In the genomic region with DNA sequence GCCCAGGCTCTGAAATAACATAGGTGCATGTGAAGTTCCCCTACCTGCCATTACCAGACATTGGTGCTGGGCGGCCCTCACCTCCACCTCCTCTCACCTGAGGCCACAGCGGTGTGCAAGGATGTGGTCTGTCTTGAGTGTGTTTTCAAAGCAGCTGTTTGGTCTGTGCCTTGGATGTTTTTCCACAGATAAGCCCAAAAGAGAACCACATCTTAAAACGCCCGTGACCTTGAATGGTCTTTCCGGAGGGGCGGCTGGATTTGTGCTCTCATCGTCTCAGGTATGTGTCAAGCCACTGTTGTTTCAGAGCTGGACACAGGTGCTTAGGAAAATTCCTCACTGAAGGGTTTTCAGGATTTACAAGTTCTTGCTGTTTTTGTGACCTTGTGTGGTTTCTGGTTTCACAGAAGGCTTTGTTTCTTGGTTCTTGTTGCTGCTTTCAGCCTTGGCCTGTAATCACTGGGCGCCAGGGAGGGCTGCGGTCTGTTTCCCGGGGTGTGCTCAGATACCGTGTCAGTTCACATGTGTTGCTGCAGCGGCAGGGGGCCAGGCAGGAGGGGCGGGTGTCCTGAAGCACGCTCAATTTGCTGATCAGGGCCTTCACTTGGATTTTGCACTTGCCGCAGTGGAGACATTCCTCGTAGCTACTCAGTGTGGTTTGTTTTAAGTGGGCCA, we compare ENCODE assay signal across 8 cellular contexts.
DNase-seq lines count a peak whose midpoint lies in the region; ATAC-seq and TF ChIP-seq lines count a peak whose summit lies in the region.

No MANE protein-coding gene starts in this region.

- H3K9me3 Mint-ChIP-seq in HFFc6, result no peaks in the 10 kb centered on the region

- H3K4me3 ChIP-seq in RWPE2 (ENCODE audit: severe bottlenecking) (no peak overlapping the region), fibroblast of pulmonary artery (replicated peaks; ENCODE audit: low read depth, low read length) (no peak overlapping the region), smooth muscle cell (no peak overlapping the region)

- H3K27me3 Mint-ChIP-seq in HFFc6 (ENCODE audit: insufficient read depth), result no peaks in the 10 kb centered on the region

- no peaks in the 10 kb centered on the region for H3K27me3 ChIP-seq in RWPE2 (ENCODE audit: insufficient read depth, poor library complexity, severe bottlenecking)
- no peaks in the 10 kb centered on the region for H3K27me3 ChIP-seq in smooth muscle cell (ENCODE audit: low read depth)

- WGBS in smooth muscle cell (ENCODE audit: low lambda C conversion rate), result 54% methylated on average over 16 of the region's 16 CpGs

- peaks cover 89% of the 10 kb centered on the region for H4K20me1 ChIP-seq in smooth muscle cell (ENCODE audit: low read depth)

- H3K36me3 Mint-ChIP-seq in HFFc6 (ENCODE audit: low read depth), result 0 out of 2 replicates have a peak, but pooled peaks cover 10% of the 10 kb centered on the region

- no peaks in the 10 kb centered on the region for H3K9me3 ChIP-seq in RWPE2 (ENCODE audit: severe bottlenecking)
- no peaks in the 10 kb centered on the region for H3K9me3 ChIP-seq in smooth muscle cell (replicated peaks; ENCODE audit: low read depth)

- peak overlapping the region; percentile 66; the same call in 1 of the 2 replicates for H3K27ac Mint-ChIP-seq in HFFc6

- H3K27ac ChIP-seq in RWPE2 (ENCODE audit: poor library complexity, severe bottlenecking) (peak overlapping the region; percentile 80), smooth muscle cell (ENCODE audit: low read depth) (peak overlapping the region; percentile 20)

- H3F3A ChIP-seq in smooth muscle cell (ENCODE audit: low read depth), result peaks cover 4% of the 10 kb centered on the region

- no peak overlapping the region for H3K4me3 Mint-ChIP-seq in HFFc6

- H3K9ac ChIP-seq in smooth muscle cell (ENCODE audit: low read depth), result no peak overlapping the region

- H3K4me1 Mint-ChIP-seq in HFFc6 (ENCODE audit: low read depth), result peaks cover 61% of the 10 kb centered on the region

- no peak for ATAC-seq in RWPE2 (ENCODE audit: low read depth)

- H2AFZ ChIP-seq in smooth muscle cell (ENCODE audit: low read depth), result no peak overlapping the region

- no peak overlapping the region for H3K4me2 ChIP-seq in smooth muscle cell

- 0 out of 2 replicates have a peak, but pooled peaks cover 3% of the 10 kb centered on the region for H3K36me3 ChIP-seq in RWPE2 (ENCODE audit: low read depth)
- no peaks in the 10 kb centered on the region for H3K36me3 ChIP-seq in smooth muscle cell (ENCODE audit: low read depth)

- no peak for TF ChIP-seq CTCF in GM10266 (IDR thresholded peaks at IDR 0.05; ENCODE audit: control insufficient read depth, insufficient read depth, low read depth, missing control alignments)
- no peak for TF ChIP-seq CTCF in HFFc6 (IDR thresholded peaks at IDR 0.05)
- no peak for TF ChIP-seq CTCF in RWPE2 (IDR thresholded peaks at IDR 0.05; ENCODE audit: poor library complexity, severe bottlenecking)
- TF ChIP-seq CTCF in fibroblast of pulmonary artery (IDR thresholded peaks at IDR 0.05; ENCODE audit: low read length, missing control alignments), result no peak
- no peak for TF ChIP-seq CTCF in smooth muscle cell (IDR thresholded peaks at IDR 0.05; ENCODE audit: borderline replicate concordance, insufficient read depth, poor library complexity, severe bottlenecking)

- H3K4me1 ChIP-seq in RWPE2 (ENCODE audit: insufficient read depth, poor library complexity, severe bottlenecking) (peaks cover 45% of the 10 kb centered on the region), smooth muscle cell (ENCODE audit: low read depth) (peaks cover 24% of the 10 kb centered on the region)

- H3K79me2 ChIP-seq in smooth muscle cell (ENCODE audit: low read depth), result peaks cover 86% of the 10 kb centered on the region

- DNase-seq in GM10266 (ENCODE audit: extremely low spot score) (peak; percentile 29), HFFc6 (no peak), RWPE2 (ENCODE audit: low spot score) (no peak), fibroblast of pulmonary artery (ENCODE audit: low read depth) (peak; percentile 35), smooth muscle cell (lab: John Stamatoyannopoulos, UW; ENCODE audit: unreplicated experiment) (no peak), NCI-H1048 (lab: John Stamatoyannopoulos, UW) (no peak), NCI-H1092 treated with DMSO at 0.1 percent for 48 hours (lab: John Stamatoyannopoulos, UW) (no peak), HT-29 (ENCODE audit: low spot score) (no peak)

Comparison
In these comparisons a context has a peak if more than half of its experiments do, and no peak if none do; other contexts are left out.
1. DNase-seq: peak in GM10266 (single experiment) and fibroblast of pulmonary artery (single experiment); none in HFFc6 (single experiment), RWPE2 (single experiment), smooth muscle cell (single experiment), NCI-H1048 (single experiment), NCI-H1092 treated with DMSO at 0.1 percent for 48 hours (single experiment) and HT-29 (single experiment).